ENCODE assay signal across 17 cellular contexts in the genomic region with DNA sequence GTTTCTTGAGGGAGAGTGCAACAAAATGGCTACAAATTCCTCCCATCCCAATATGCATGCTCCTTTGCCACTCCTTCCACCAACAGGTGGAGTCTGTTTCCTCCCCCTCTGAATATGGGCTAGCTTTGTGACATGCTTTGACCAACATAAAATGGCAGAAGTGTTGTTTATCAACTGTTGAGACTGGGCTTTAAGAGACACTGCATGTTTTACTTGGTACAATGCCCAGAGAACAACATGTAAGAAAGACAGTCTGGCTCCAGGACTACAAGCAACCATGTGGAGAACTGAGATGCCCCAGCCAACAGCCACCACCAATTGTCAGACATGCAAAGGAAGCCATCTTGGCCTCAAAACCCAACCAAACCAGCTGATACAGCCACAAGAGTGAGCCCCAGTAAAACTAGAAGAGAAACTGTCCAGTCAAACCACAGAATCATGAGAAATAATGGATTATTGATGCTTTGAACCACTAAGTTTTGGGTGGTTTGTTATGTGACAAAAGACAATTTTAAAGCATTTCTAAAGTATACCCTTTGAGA.
"Had no signal": no experiment of that assay in that cellular context is flagged by ENCODE, and none has a peak within 500 bp of the region (broad histone marks: within the 10 kb centered on the region; RNA-seq: fewer than 3 reads in every experiment).

No MANE protein-coding gene starts in this region.

- H3K4me1 ChIP-seq: foreskin keratinocyte, thyroid gland had no signal

- H3K27me3 ChIP-seq: thyroid gland had no signal

- H3K4me3 ChIP-seq: lung, thyroid gland had no signal

- H3K36me3 ChIP-seq: thyroid gland had no signal

- ATAC-seq: activated CD8-positive, alpha-beta T cell treated with anti-CD3 and anti-CD28 coated beads, Interleukin-2, amount 10 ng/mL, durations not matched to agents 7 days and 5 days; esophagus mucosa; foreskin keratinocyte; left colon had no signal

- DNase-seq: activated CD4-positive, alpha-beta T cell treated with anti-CD3 and anti-CD28 coated beads, Interleukin-2, amount 10 ng/mL, durations not matched to agents 24 days and 14 days; activated CD8-positive, alpha-beta T cell treated with anti-CD3 and anti-CD28 coated beads, Interleukin-2, amount 10 ng/mL, durations not matched to agents 7 days and 5 days; activated naive CD4-positive, alpha-beta T cell treated with anti-CD3 and anti-CD28 coated beads for 36 hours; activated T-cell treated with anti-CD3 and anti-CD28 coated beads, Interleukin-2, amount 50 U/mL, for 24 hours; cerebellar nuclear complex; effector CD8-positive, alpha-beta T cell; foreskin keratinocyte; glutamatergic neuron; hippocampal formation; left colon; stimulated activated CD4-positive, alpha-beta T cell treated with anti-CD3 and anti-CD28 coated beads, Interleukin-12 subunit alpha, Interleukin-12 subunit beta, amount 100 ng/mL, for 4 hours; stimulated activated CD4-positive, alpha-beta T cell treated with anti-CD3 and anti-CD28 coated beads, Interleukin-1b, Interleukin-23, amount 100 ng/mL, for 48 hours; stimulated activated naive CD4-positive, alpha-beta T cell treated with Interleukin-2 at 50 U/mL for 16 hours; T-helper 9 cell; thyroid gland had no signal

- H3K9me3 ChIP-seq: thyroid gland had no signal

- H3K27ac ChIP-seq: foreskin keratinocyte, thyroid gland had no signal
